ENCODE assay signal across 32 cellular contexts in genomic region chr1:33497410-33497809, GRCh38.
"Had no signal": no experiment of that assay in that cellular context is flagged by ENCODE, and none has a peak within 500 bp of the region (broad histone marks: within the 10 kb centered on the region; RNA-seq: fewer than 3 reads in every experiment).

No MANE protein-coding gene starts in this region.

- H2AFZ ChIP-seq: neural progenitor cell, parathyroid adenoma had no signal

- ATAC-seq: naive thymus-derived CD4-positive, alpha-beta T cell; natural killer cell; psoas muscle; right cardiac atrium; sciatic nerve; stimulated activated memory B cell treated with anti-CD40 and anti-IgM and Interleukin-4, amounts not matched to agents 10 μg/mL and 1 μg/mL and 100 μg/mL, for 72 hours; stimulated activated naive CD8-positive, alpha-beta T cell treated with anti-CD3 and anti-CD28 coated beads, Interleukin-15, amount 100 ng/mL, for 72 hours; stimulated activated naive CD8-positive, alpha-beta T cell treated with anti-CD3 and anti-CD28 coated beads, Interleukin-15, Interleukin-2, amounts not matched to agents 100 U/mL and 50 U/mL, for 24 hours had no signal

- H3K27ac ChIP-seq: neural progenitor cell, ovary, parathyroid adenoma, psoas muscle, skin epidermis, spleen, suprapubic skin, testis, tibial artery, transverse colon, upper lobe of left lung, vagina had no signal

- H3K4me1 ChIP-seq: neural progenitor cell, parathyroid adenoma, psoas muscle, spleen, suprapubic skin, testis, tibial artery, transverse colon, upper lobe of left lung, vagina had no signal

- H3K27me3 ChIP-seq: neural progenitor cell, ovary, spleen, suprapubic skin, testis, tibial artery, transverse colon, upper lobe of left lung, vagina had no signal

- H3K79me2 ChIP-seq: parathyroid adenoma had no signal

- H3K4me3 Mint-ChIP-seq: naive thymus-derived CD4-positive, alpha-beta T cell; natural killer cell; nephron; neural progenitor cell; stimulated activated memory B cell treated with anti-CD40 and anti-IgM and Interleukin-4, amounts not matched to agents 10 μg/mL and 1 μg/mL and 100 μg/mL, for 72 hours; stimulated activated naive CD8-positive, alpha-beta T cell treated with anti-CD3 and anti-CD28 coated beads, Interleukin-15, amount 100 ng/mL, for 72 hours had no signal

- H3K27me3 Mint-ChIP-seq: naive thymus-derived CD4-positive, alpha-beta T cell; progenitor cell of endocrine pancreas; stimulated activated memory B cell treated with anti-CD40 and anti-IgM and Interleukin-4, amounts not matched to agents 10 μg/mL and 1 μg/mL and 100 μg/mL, for 72 hours; stimulated activated naive CD8-positive, alpha-beta T cell treated with anti-CD3 and anti-CD28 coated beads, Interleukin-15, amount 100 ng/mL, for 72 hours had no signal

- H3K4me2 ChIP-seq: neural progenitor cell, smooth muscle cell had no signal

- H3K27ac Mint-ChIP-seq: naive thymus-derived CD4-positive, alpha-beta T cell; natural killer cell; nephron; neural progenitor cell; progenitor cell of endocrine pancreas; stimulated activated memory B cell treated with anti-CD40 and anti-IgM and Interleukin-4, amounts not matched to agents 10 μg/mL and 1 μg/mL and 100 μg/mL, for 72 hours; stimulated activated naive CD8-positive, alpha-beta T cell treated with anti-CD3 and anti-CD28 coated beads, Interleukin-15, amount 100 ng/mL, for 72 hours had no signal

- DNase-seq: naive thymus-derived CD4-positive, alpha-beta T cell; natural killer cell; occipital lobe; ovary; posterior cingulate gyrus; psoas muscle; right cardiac atrium; spleen; stimulated activated CD4-positive, alpha-beta T cell treated with anti-CD3 and anti-CD28 coated beads, Interleukin-12 subunit alpha, Interleukin-12 subunit beta, amount 100 ng/mL, for 4 hours; stimulated activated CD4-positive, alpha-beta T cell treated with anti-CD3 and anti-CD28 coated beads, Interleukin-1b, Interleukin-23, amount 100 ng/mL, for 48 hours; stimulated activated CD4-positive, alpha-beta T cell treated with anti-CD3 and anti-CD28 coated beads, Interleukin-4, amount 100 ng/mL, for 1 hour; stimulated activated CD4-positive, alpha-beta T cell treated with anti-CD3 and anti-CD28 coated beads, Interleukin-4, amount 100 ng/mL, for 4 hours; stimulated activated CD8-positive, alpha-beta memory T cell treated with anti-CD3 and anti-CD28 coated beads, Interleukin-4, amount 100 ng/mL, for 48 hours; stimulated activated naive CD4-positive, alpha-beta T cell; stimulated activated naive CD8-positive, alpha-beta T cell treated with anti-CD3 and anti-CD28 coated beads, Interleukin-15, amount 100 ng/mL, for 72 hours; stimulated activated naive CD8-positive, alpha-beta T cell treated with anti-CD3 and anti-CD28 coated beads, Interleukin-15, Interleukin-2, amounts not matched to agents 100 U/mL and 50 U/mL, for 24 hours; substantia nigra; testis; tibial artery; transverse colon; upper lobe of left lung had no signal

- H3K9me3 ChIP-seq: testis had no signal

- H3K9ac ChIP-seq: neural progenitor cell, parathyroid adenoma had no signal

- FAIRE-seq: urothelium cell line had no signal

- H3K4me3 ChIP-seq: neural progenitor cell, ovary, psoas muscle, skin epidermis, smooth muscle cell, spleen, suprapubic skin, testis, tibial artery, transverse colon, upper lobe of left lung, vagina had no signal

- H3K4me1 Mint-ChIP-seq: naive thymus-derived CD4-positive, alpha-beta T cell; natural killer cell; nephron; neural progenitor cell; stimulated activated naive CD8-positive, alpha-beta T cell treated with anti-CD3 and anti-CD28 coated beads, Interleukin-15, amount 100 ng/mL, for 72 hours had no signal
